Comparison of ENCODE assay signal across 8 cellular contexts in the genomic region with DNA sequence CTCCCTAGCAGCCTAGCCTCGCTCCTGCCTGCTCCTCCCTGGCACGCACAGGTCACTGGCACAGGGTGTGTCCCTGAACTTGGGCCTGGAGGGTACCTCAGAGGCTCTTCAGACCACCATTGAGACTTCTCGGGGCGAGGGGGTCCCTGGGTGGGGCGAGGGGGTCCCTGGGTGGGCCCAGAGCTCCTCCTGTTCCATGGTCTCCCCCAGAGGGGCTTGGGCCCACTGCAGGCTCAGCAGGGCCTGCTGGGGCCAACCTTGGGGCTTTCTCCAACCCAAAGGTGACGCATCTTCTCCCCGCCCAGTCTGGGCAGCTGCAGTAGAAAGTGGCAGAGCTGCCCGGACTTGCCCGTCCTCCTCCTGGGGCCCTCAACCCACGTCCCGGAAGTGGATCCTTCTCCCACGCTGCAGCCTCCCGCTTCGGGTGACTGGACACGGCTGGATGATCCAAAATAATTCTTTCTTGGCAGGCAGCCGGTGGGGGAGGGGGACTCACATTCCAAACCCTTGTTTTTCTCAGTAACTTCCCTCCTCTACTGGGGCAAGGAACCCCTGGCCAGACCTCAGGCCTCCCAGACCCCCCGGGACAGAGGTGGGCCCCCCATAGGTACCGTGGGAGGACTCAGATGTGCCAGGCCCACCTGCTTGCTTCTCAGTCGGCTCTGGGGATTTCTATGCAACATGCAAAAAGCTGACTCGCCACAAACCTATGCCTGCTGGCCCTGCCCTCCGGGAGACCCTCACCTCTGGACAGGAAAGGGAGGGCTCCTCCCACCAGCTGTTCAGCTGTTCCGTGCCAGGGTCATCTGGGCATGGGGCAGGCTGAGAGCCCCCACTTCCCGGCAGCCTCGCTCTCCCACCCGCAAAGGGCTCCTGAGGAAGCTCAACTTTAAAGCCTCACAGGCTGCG. TPM values are rescaled to one million over a fixed set of nuclear protein-coding genes. Genes with fewer than 3 reads are reported as not detected.
A peak's percentile ranks its signal among the peaks of the same experiment; 100 is the strongest.
DNase-seq lines count a peak whose midpoint lies in the region; ATAC-seq, FAIRE-seq and TF ChIP-seq lines count a peak whose summit lies in the region.

No MANE protein-coding gene starts in this region.

- 11 to 17% (median 16%) methylated on average over 25 to 26 of the region's 26 CpGs for WGBS in adipose tissue, 3 donors
- 13 to 15% methylated on average over 26 of the region's 26 CpGs for whole genome bisulfite sequencing in pancreas, 2 donors

- ATAC-seq in Right ventricle myocardium inferior (peak; percentile 56), pancreas (peak; percentile 54 to 75 (median 71)), GM18868 (IDR thresholded peaks at IDR 0.05; ENCODE audit: unreplicated experiment) (no peak), HG02885 (IDR thresholded peaks at IDR 0.05; ENCODE audit: poor library complexity, unreplicated experiment) (no peak)

- H3K27ac ChIP-seq in adipose tissue (ENCODE audit: low read depth, low read length) = peak overlapping the region; percentile 96
- peak overlapping the region; percentile 78 to 88 (median 82) for H3K27ac ChIP-seq in pancreas

- FAIRE-seq in pancreas (lab: Jason Lieb, UNC) = no peak

- TF ChIP-seq CTCF in CD14-positive monocyte (IDR thresholded peaks at IDR 0.05) (no peak), pancreas (IDR thresholded peaks at IDR 0.05) (no peak)

- H3K36me3 Mint-ChIP-seq in CD14-positive monocyte = peaks cover 6 to 20% of the 10 kb centered on the region in 2 donors

- H3K4me3 ChIP-seq in pancreas = peak overlapping the region; percentile 84 to 93 (median 88)

- peak overlapping the region; percentile 97 to 100 (median 100) for H3K27ac Mint-ChIP-seq in CD14-positive monocyte

- intact Hi-C loops in CD14-positive monocyte (cut with micrococcal nuclease) (loop anchor here in 1 of 2 donors (10.0 kb wide), 1 partner anchor 341 kb away; a partner anchor contains a TSS), Right ventricle myocardium inferior (cut with DNase I) (loop anchor here (5.0 kb wide), 1 partner anchor 34 kb away; a partner anchor contains a TSS), pancreas (cut with DNase I) (no loop called here)

- DNase-seq in CD14-positive monocyte (ENCODE audit: low spot score) = peak; percentile 88
- DNase-seq in GM19240 (ENCODE audit: insufficient read length, low spot score) = peak; percentile 64
- DNase-seq in NCI-H345 (lab: John Stamatoyannopoulos, UW) = peak; percentile 82
- DNase-seq in Right ventricle myocardium inferior (ENCODE audit: missing footprints) = peak; percentile 90
- peak; percentile 75 to 94 (median 88) for DNase-seq in pancreas

- no peaks in the 10 kb centered on the region for H3K36me3 ChIP-seq in pancreas

- peaks cover 0 to 2% (median 0%) of the 10 kb centered on the region in 7 donors for H3K9me3 Mint-ChIP-seq in CD14-positive monocyte

- H3K9me3 ChIP-seq in pancreas = no peaks in the 10 kb centered on the region

- H3K27me3 Mint-ChIP-seq in CD14-positive monocyte (ENCODE audit: low read depth in 3 of 3) = peaks cover 0 to 2% (median 1%) of the 10 kb centered on the region in 3 donors

- peaks cover 60% of the 10 kb centered on the region for H3K4me1 Mint-ChIP-seq in CD14-positive monocyte

- no peaks in the 10 kb centered on the region for H3K27me3 ChIP-seq in pancreas

- H3K4me1 ChIP-seq in pancreas = peaks cover 9 to 42% (median 10%) of the 10 kb centered on the region in 3 donors

- peak overlapping the region; percentile 96 for H3K4me3 Mint-ChIP-seq in CD14-positive monocyte

RNA-seq across cellular contexts. Expression of a gene that starts 1.5 kb away (rescaled TPM):
- 10 to 100 TPM; 38.2 to 70.5 TPM for polyA plus RNA-seq in CD14-positive monocyte
- 10 to 100 TPM; 41.6 to 80.4 (median 67.8) TPM for polyA plus RNA-seq in adipose tissue
- 70.6 TPM for total RNA-seq in Right ventricle myocardium inferior
- 100 to 1,000 TPM in 5 of 6 donors, 10 to 100 TPM in 1; 89.3 to 168 (median 113) TPM for total RNA-seq in pancreas
- 100 to 1,000 TPM; 191 to 216 TPM for polyA plus RNA-seq in pancreas

RNA-seq across cellular contexts. Expression of a gene that starts 20.9 kb away (rescaled TPM):
- polyA plus RNA-seq in CD14-positive monocyte (1 to 10 TPM; 1.7 to 2.1 TPM), adipose tissue (1 to 10 TPM; 2.0 to 4.0 (median 2.5) TPM), pancreas (10 to 100 TPM; 20.9 to 25.3 TPM)
- total RNA-seq in Right ventricle myocardium inferior (1.7 TPM), pancreas (1 to 10 TPM; 4.3 to 9.5 (median 5.4) TPM)

RNA-seq across cellular contexts. Expression of a gene that starts 35.7 kb away (rescaled TPM):
- polyA plus RNA-seq in CD14-positive monocyte (not detected), adipose tissue (10 to 100 TPM in 2 of 3 donors, 1 to 10 TPM in 1; 7.9 to 47.1 (median 46.4) TPM), pancreas (10 to 100 TPM; 13.2 to 22.2 TPM)
- total RNA-seq in Right ventricle myocardium inferior (10.0 TPM), pancreas (1 to 10 TPM; 1.3 to 3.7 (median 2.3) TPM)

RNA-seq across cellular contexts. Expression of a gene that starts 37.2 kb away (rescaled TPM):
- polyA plus RNA-seq in CD14-positive monocyte (10 to 100 TPM in 1 of 2 donors, 1 to 10 TPM in 1; 9.1 to 10.3 TPM), adipose tissue (10 to 100 TPM; 25.1 to 41.1 (median 36.9) TPM), pancreas (10 to 100 TPM; 60.1 to 70.4 TPM)
- total RNA-seq in Right ventricle myocardium inferior (42.4 TPM), pancreas (10 to 100 TPM; 21.1 to 28.7 (median 24.6) TPM)

RNA-seq across cellular contexts. Expression of a gene that starts 44.4 kb away (rescaled TPM):
- polyA plus RNA-seq in CD14-positive monocyte = under 1 TPM; 0.06 to 0.13 TPM
- 10 to 100 TPM in 2 of 3 donors, 1 to 10 TPM in 1; 4.7 to 17.6 (median 15.7) TPM for polyA plus RNA-seq in adipose tissue
- total RNA-seq in Right ventricle myocardium inferior = 18.2 TPM
- total RNA-seq in pancreas = 1 to 10 TPM in 5 of 6 donors, under 1 TPM in 1; 0.88 to 3.8 (median 1.6) TPM
- polyA plus RNA-seq in pancreas = 10 to 100 TPM in 1 of 2 donors, 1 to 10 TPM in 1; 6.9 to 19.2 TPM

Comparison
In these comparisons a context has a peak if more than half of its experiments do, and no peak if none do; other contexts are left out.
1. ATAC-seq: peak in Right ventricle myocardium inferior (single experiment) and pancreas (4 of 4); none in GM18868 (single experiment) and HG02885 (single experiment).
2. RNA of a gene that starts 20.9 kb away (polyA plus RNA-seq): 20.9 to 25.3 TPM in pancreas; 2.0 to 4.0 TPM in adipose tissue and 1.7 to 2.1 TPM in CD14-positive monocyte; every median in the first group is over 4 times any median in the second.
3. RNA of a gene that starts 35.7 kb away (polyA plus RNA-seq): 7.9 to 47.1 TPM in adipose tissue and 13.2 to 22.2 TPM in pancreas; not detected in CD14-positive monocyte; every median in the first group is over 4 times any median in the second.
4. Peak in every context shown above with its lines, with median percentiles within 50 percentile points of each other: DNase-seq.